ENCODE assay signal across 1 cellular context in the genomic region with DNA sequence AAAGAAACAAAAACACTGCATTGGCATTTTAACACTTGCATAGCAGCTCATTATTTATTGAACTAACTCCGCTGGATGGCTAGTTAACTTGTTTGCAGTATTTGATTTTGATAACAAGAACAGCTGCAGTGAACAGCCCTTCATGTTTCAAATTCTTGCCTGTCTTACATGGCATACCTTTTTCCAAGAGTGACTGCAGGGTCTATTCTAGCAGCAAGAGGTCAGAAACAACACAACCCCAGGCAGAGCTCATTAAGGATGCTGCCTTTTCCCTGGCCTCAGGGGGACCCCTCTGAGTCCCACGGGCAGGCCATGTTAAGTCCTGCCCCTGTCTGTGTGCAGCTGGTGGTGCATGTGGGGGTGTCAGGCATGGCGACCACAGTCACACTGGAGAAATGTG.
TF ChIP-seq lines count a peak whose summit lies in the region.

No MANE protein-coding gene starts in this region.

TF ChIP-seq in HCT116, 20 proteins besides CTCF, POLR2A, EP300 and RAD21 (continued from another document):
- TF ChIP-seq REST (IDR thresholded peaks at IDR 0.05; ENCODE audit: low read depth) (no peak), SIN3A (IDR thresholded peaks at IDR 0.05; ENCODE audit: low read depth) (no peak), POLR2AphosphoS5 (IDR thresholded peaks at IDR 0.05; ENCODE audit: low read depth, low read length) (no peak), EZH2 (IDR thresholded peaks at IDR 0.05) (no peak), TCF7L2 (IDR thresholded peaks at IDR 0.05; ENCODE audit: borderline replicate concordance, extremely low read depth, insufficient read depth, insufficient read length) (no peak), CEBPB (IDR thresholded peaks at IDR 0.05; ENCODE audit: low read depth) (no peak), EGR1 (IDR thresholded peaks at IDR 0.05; ENCODE audit: low read depth) (no peak), FOSL1 (IDR thresholded peaks at IDR 0.05; ENCODE audit: low read depth) (no peak), YY1 (IDR thresholded peaks at IDR 0.05; ENCODE audit: extremely low read depth, insufficient replicate concordance, low read depth, low read length) (no peak)
